19 cellular contexts compared by ENCODE assay signal in the genomic region with DNA sequence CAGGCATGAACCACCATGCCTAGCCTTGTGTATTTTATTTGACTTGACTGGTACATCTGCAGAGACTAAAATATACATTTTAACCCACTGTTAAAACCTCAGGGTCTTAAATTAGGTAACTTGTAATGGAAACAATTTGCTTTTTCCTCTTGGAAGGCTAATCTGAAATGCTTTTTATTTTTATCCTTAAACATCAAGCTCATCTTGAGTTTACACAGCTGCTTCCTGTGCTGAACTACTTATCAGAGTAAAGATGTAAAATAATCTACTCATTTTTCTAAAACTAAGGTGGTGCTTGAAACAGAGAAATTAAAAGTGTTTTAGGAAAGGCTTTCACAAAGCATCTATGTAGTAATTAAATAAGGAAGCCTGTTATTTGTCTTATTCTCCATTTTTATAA.
"Had no signal": no experiment of that assay in that cellular context is flagged by ENCODE, and none has a peak within 500 bp of the region (broad histone marks: within the 10 kb centered on the region; RNA-seq: fewer than 3 reads in every experiment).

No MANE protein-coding gene starts in this region.

- H3K27me3 ChIP-seq: adrenal gland, dorsolateral prefrontal cortex, gastroesophageal sphincter, left lung had no signal

- DNase-seq: activated CD4-positive, alpha-beta memory T cell treated with anti-CD3 and anti-CD28 coated beads for 36 hours; activated CD4-positive, alpha-beta T cell treated with anti-CD3 and anti-CD28 coated beads for 36 hours; activated effector memory CD4-positive, alpha-beta T cell treated with Interleukin-2 at 50 U/mL for 16 hours; activated T-cell treated with anti-CD3 and anti-CD28 coated beads, Interleukin-2, amount 50 U/mL, for 24 hours; adrenal gland; dorsolateral prefrontal cortex; hippocampal formation; left lung; natural killer cell; retina; stimulated activated CD4-positive, alpha-beta T cell treated with anti-CD3 and anti-CD28 coated beads, Interleukin-4, amount 100 ng/mL, for 1 hour; stimulated activated naive CD4-positive, alpha-beta T cell treated with Interleukin-2 at 50 U/mL for 16 hours; substantia nigra; T-helper 17 cell; trophoblast cell had no signal

- H3K27ac ChIP-seq: adrenal gland, dorsolateral prefrontal cortex, gastroesophageal sphincter, left lung had no signal

- H3K36me3 ChIP-seq: adrenal gland, left lung had no signal

- H3K4me1 Mint-ChIP-seq: activated CD4-positive, alpha-beta T cell treated with anti-CD3 and anti-CD28 coated beads for 36 hours; memory B cell had no signal

- H3K27ac Mint-ChIP-seq: activated CD4-positive, alpha-beta memory T cell treated with anti-CD3 and anti-CD28 coated beads for 36 hours; activated CD4-positive, alpha-beta T cell treated with anti-CD3 and anti-CD28 coated beads for 36 hours; activated naive CD4-positive, alpha-beta T cell treated with anti-CD3 and anti-CD28 coated beads, Interleukin-2, amount 50 U/mL, for 24 hours; activated T-cell treated with anti-CD3 and anti-CD28 coated beads, Interleukin-2, amount 50 U/mL, for 24 hours; memory B cell; natural killer cell; T-helper 17 cell had no signal

- H3K4me3 Mint-ChIP-seq: activated CD4-positive, alpha-beta memory T cell treated with anti-CD3 and anti-CD28 coated beads for 36 hours; activated CD4-positive, alpha-beta T cell treated with anti-CD3 and anti-CD28 coated beads for 36 hours; activated naive CD4-positive, alpha-beta T cell treated with anti-CD3 and anti-CD28 coated beads, Interleukin-2, amount 50 U/mL, for 24 hours; activated T-cell treated with anti-CD3 and anti-CD28 coated beads, Interleukin-2, amount 50 U/mL, for 24 hours; memory B cell; natural killer cell; T-helper 17 cell had no signal

- H3K4me1 ChIP-seq: adrenal gland, left lung had no signal

- H3K36me3 Mint-ChIP-seq: activated CD4-positive, alpha-beta memory T cell treated with anti-CD3 and anti-CD28 coated beads for 36 hours; activated naive CD4-positive, alpha-beta T cell treated with anti-CD3 and anti-CD28 coated beads, Interleukin-2, amount 50 U/mL, for 24 hours; memory B cell; natural killer cell had no signal

- FAIRE-seq: keratinocyte had no signal

- H3K9me3 ChIP-seq: adrenal gland, gastroesophageal sphincter, left lung had no signal

- ATAC-seq: activated CD4-positive, alpha-beta T cell treated with anti-CD3 and anti-CD28 coated beads for 36 hours; gastroesophageal sphincter; left lung; natural killer cell; T-helper 17 cell had no signal

- H3K9me3 Mint-ChIP-seq: activated CD4-positive, alpha-beta memory T cell treated with anti-CD3 and anti-CD28 coated beads for 36 hours; activated naive CD4-positive, alpha-beta T cell treated with anti-CD3 and anti-CD28 coated beads, Interleukin-2, amount 50 U/mL, for 24 hours; activated T-cell treated with anti-CD3 and anti-CD28 coated beads, Interleukin-2, amount 50 U/mL, for 24 hours; memory B cell; natural killer cell had no signal

- H3K27me3 Mint-ChIP-seq: activated CD4-positive, alpha-beta memory T cell treated with anti-CD3 and anti-CD28 coated beads for 36 hours; activated CD4-positive, alpha-beta T cell treated with anti-CD3 and anti-CD28 coated beads for 36 hours; activated naive CD4-positive, alpha-beta T cell treated with anti-CD3 and anti-CD28 coated beads, Interleukin-2, amount 50 U/mL, for 24 hours had no signal

- H3K4me3 ChIP-seq: adrenal gland, dorsolateral prefrontal cortex, gastroesophageal sphincter, left lung had no signal
